Comparison of ENCODE assay signal across 9 cellular contexts in genomic region chr2:191501390-191502168, GRCh38.
DNase-seq lines count a peak whose midpoint lies in the region; ATAC-seq, FAIRE-seq and TF ChIP-seq lines count a peak whose summit lies in the region.
"Had no signal": no experiment of that assay in that cellular context is flagged by ENCODE, and none has a peak within 500 bp of the region (broad histone marks: within the 10 kb centered on the region; RNA-seq: fewer than 3 reads in every experiment).

No MANE protein-coding gene starts in this region.

- peak overlapping the region in 3 of 4 donors; percentile 38 to 54 (median 54) for H3K27ac ChIP-seq in gastrocnemius medialis
- no peak overlapping the region for H3K27ac ChIP-seq in naive thymus-derived CD4-positive, alpha-beta T cell (ENCODE audit: low read depth, low read length)

- H3K4me3 Mint-ChIP-seq in naive thymus-derived CD4-positive, alpha-beta T cell, result no peak overlapping the region
- H3K4me3 Mint-ChIP-seq: dendritic cell treated with granulocyte-macrophage colony-stimulating factor and Interleukin-4, amounts not matched to agents 40 ng/mL and 50 ng/mL, for 4 days had no signal

- no peak overlapping the region for H3K4me3 ChIP-seq in gastrocnemius medialis
- H3K4me3 ChIP-seq in naive thymus-derived CD4-positive, alpha-beta T cell (ENCODE audit: low read length), result no peak overlapping the region

- POLR2A ChIA-PET in naive thymus-derived CD4-positive, alpha-beta T cell (lab: Charles Lee), result no interaction called here

- H3K4me1 Mint-ChIP-seq in naive thymus-derived CD4-positive, alpha-beta T cell, result no peaks in the 10 kb centered on the region

- TF ChIP-seq CTCF in gastrocnemius medialis (IDR thresholded peaks at IDR 0.05 in 4 of 5, conservative IDR thresholded peaks at IDR 0.05 in 1 of 5), result peak in 4 of 5 experiments; percentile 16 to 55 (median 34)

- H3K27me3 ChIP-seq in gastrocnemius medialis, result no peaks in the 10 kb centered on the region
- no peaks in the 10 kb centered on the region for H3K27me3 ChIP-seq in naive thymus-derived CD4-positive, alpha-beta T cell (ENCODE audit: control insufficient read depth in 2 of 2, insufficient read depth in 2 of 2, low read length in 2 of 2)

- DNase-seq in GM04504 (ENCODE audit: low read depth) (peak; percentile 36), RCC 7860 (ENCODE audit: low spot score) (peak; percentile 49), foreskin melanocyte (peak; percentile 41), gastrocnemius medialis (no peak), SK-N-DZ (ENCODE audit: low spot score) (no peak), UCSD-AML1 (lab: John Stamatoyannopoulos, UW; ENCODE audit: unreplicated experiment) (no peak)
- no peak for DNase-seq in naive thymus-derived CD4-positive, alpha-beta T cell

- ATAC-seq in gastrocnemius medialis (no peak), GM19035 (IDR thresholded peaks at IDR 0.05; ENCODE audit: unreplicated experiment) (no peak)
- ATAC-seq in naive thymus-derived CD4-positive, alpha-beta T cell, result no peak

- TF ChIP-seq POLR2A in gastrocnemius medialis (IDR thresholded peaks at IDR 0.05), result no peak

- in situ Hi-C loops in gastrocnemius medialis (cut with MboI; ENCODE audit: low sequenced_read_pairs in 4 of 4), result loop anchor here in 3 of 4 donors (25.0 kb wide), 4 partner anchors 264 to 714 kb away; partner anchors contain the start of genes MYO1B (in 1 of the 3) and STAT4 (in 1 of the 3)

- H3K27me3 Mint-ChIP-seq in naive thymus-derived CD4-positive, alpha-beta T cell, result peaks cover 0 to 22% (median 15%) of the 10 kb centered on the region in 5 donors
- H3K27me3 Mint-ChIP-seq: dendritic cell treated with granulocyte-macrophage colony-stimulating factor and Interleukin-4, amounts not matched to agents 40 ng/mL and 50 ng/mL, for 4 days had no signal

- no peaks in the 10 kb centered on the region for H3K36me3 Mint-ChIP-seq in naive thymus-derived CD4-positive, alpha-beta T cell

- CTCF ChIA-PET in naive thymus-derived CD4-positive, alpha-beta T cell (lab: Charles Lee), result interaction anchor here (0.9 kb wide), 2 partner anchors 14 to 337 kb away, joined by 3 to 6 read pairs; no protein-coding TSS in a partner anchor

- H3K9me3 ChIP-seq in gastrocnemius medialis, result no peaks in the 10 kb centered on the region
- no peaks in the 10 kb centered on the region for H3K9me3 ChIP-seq in naive thymus-derived CD4-positive, alpha-beta T cell (ENCODE audit: control insufficient read depth in 2 of 3, low read length in 3 of 3)

- H3K27ac Mint-ChIP-seq in naive thymus-derived CD4-positive, alpha-beta T cell, result no peak overlapping the region
- H3K27ac Mint-ChIP-seq: dendritic cell treated with granulocyte-macrophage colony-stimulating factor and Interleukin-4, amounts not matched to agents 40 ng/mL and 50 ng/mL, for 4 days had no signal

- no peaks in the 10 kb centered on the region for H3K36me3 ChIP-seq in gastrocnemius medialis
- H3K36me3 ChIP-seq in naive thymus-derived CD4-positive, alpha-beta T cell (ENCODE audit: control insufficient read depth in 2 of 3, insufficient read depth in 3 of 3, low read length in 3 of 3), result no peaks in the 10 kb centered on the region

- H3K4me1 ChIP-seq in gastrocnemius medialis, result no peaks in the 10 kb centered on the region
- no peaks in the 10 kb centered on the region for H3K4me1 ChIP-seq in naive thymus-derived CD4-positive, alpha-beta T cell (ENCODE audit: control insufficient read depth in 2 of 2, insufficient read depth in 2 of 2, low read length in 2 of 2)

- peak; percentile 64 for FAIRE-seq in RCC 7860 (lab: Jason Lieb, UNC)

- intact Hi-C loops in gastrocnemius medialis (cut with DNase I; ENCODE audit: low total_unique reads), result loop anchor here (5.0 to 10.0 kb wide), 3 partner anchors 97 to 334 kb away; no protein-coding TSS in a partner anchor
- intact Hi-C loops in naive thymus-derived CD4-positive, alpha-beta T cell (cut with micrococcal nuclease), result no loop called here

- H3K9me3 Mint-ChIP-seq in naive thymus-derived CD4-positive, alpha-beta T cell, result peaks cover 0 to 1% (median 0%) of the 10 kb centered on the region in 11 donors

Comparison
In these comparisons a context has a peak if more than half of its experiments do, and no peak if none do; other contexts are left out.
1. DNase-seq: peak in GM04504 (single experiment), RCC 7860 (single experiment) and foreskin melanocyte (single experiment); none in gastrocnemius medialis (0 of 2), SK-N-DZ (single experiment), naive thymus-derived CD4-positive, alpha-beta T cell (0 of 9) and UCSD-AML1 (single experiment).